Comparison of ENCODE assay signal across 1 cellular context in the genomic region with DNA sequence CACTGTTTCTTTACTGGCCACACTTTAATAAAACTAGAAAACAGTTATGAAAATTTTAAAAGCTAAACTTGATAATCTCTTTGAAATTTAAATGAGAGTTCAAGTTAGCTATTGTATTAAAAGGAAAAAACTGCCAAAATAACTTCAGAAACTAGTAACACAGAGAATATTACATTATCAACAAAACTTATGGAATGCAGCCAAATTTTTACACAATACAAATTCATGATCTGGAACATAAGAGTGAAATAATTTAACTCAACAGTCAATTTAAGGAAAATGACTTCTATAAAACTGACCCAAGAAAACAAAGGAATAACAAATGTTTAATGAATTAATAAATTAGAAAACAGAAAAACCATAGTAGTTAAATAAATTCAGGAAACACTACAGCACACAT.
TF ChIP-seq lines count a peak whose summit lies in the region.

No MANE protein-coding gene starts in this region.

TF ChIP-seq in HEK293, 187 proteins besides CTCF, POLR2A, EP300 and RAD21 (continued from another document):
- TF ChIP-seq, protein P1, sequence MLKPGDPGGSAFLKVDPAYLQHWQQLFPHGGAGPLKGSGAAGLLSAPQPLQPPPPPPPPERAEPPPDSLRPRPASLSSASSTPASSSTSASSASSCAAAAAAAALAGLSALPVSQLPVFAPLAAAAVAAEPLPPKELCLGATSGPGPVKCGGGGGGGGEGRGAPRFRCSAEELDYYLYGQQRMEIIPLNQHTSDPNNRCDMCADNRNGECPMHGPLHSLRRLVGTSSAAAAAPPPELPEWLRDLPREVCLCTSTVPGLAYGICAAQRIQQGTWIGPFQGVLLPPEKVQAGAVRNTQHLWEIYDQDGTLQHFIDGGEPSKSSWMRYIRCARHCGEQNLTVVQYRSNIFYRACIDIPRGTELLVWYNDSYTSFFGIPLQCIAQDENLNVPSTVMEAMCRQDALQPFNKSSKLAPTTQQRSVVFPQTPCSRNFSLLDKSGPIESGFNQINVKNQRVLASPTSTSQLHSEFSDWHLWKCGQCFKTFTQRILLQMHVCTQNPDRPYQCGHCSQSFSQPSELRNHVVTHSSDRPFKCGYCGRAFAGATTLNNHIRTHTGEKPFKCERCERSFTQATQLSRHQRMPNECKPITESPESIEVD (tag by site-specific recombination; IDR thresholded peaks at IDR 0.05), result peak; percentile 29; the same call in 1 of the 2 replicates
